Comparison of ENCODE assay signal across 3 cellular contexts in genomic region chr9:125375820-125376219, GRCh38.
TF ChIP-seq lines count a peak whose summit lies in the region.

No MANE protein-coding gene starts in this region.

TF ChIP-seq in HepG2, 621 proteins besides CTCF, POLR2A, EP300 and RAD21:
- TF ChIP-seq MLX (CRISPR knock-in tag; IDR thresholded peaks at IDR 0.05) (no peak), CREB1 (IDR thresholded peaks at IDR 0.05) (peak; percentile 94), CREB1 (CRISPR knock-in tag; IDR thresholded peaks at IDR 0.05) (no peak), ATF7 (IDR thresholded peaks at IDR 0.05) (peak; percentile 66), ATF7 (CRISPR knock-in tag; IDR thresholded peaks at IDR 0.05) (no peak), SIN3B (IDR thresholded peaks at IDR 0.05; ENCODE audit: low read length) (no peak)

TF ChIP-seq in H1, 55 proteins besides CTCF, POLR2A, EP300 and RAD21:
- no peak for TF ChIP-seq USF2 (IDR thresholded peaks at IDR 0.05; ENCODE audit: low read length)
- TF ChIP-seq SUZ12 (IDR thresholded peaks at IDR 0.05; ENCODE audit: low read length): no peak
- TF ChIP-seq MAFK (IDR thresholded peaks at IDR 0.05; ENCODE audit: low read depth, low read length): no peak
- TF ChIP-seq TCF12 (IDR thresholded peaks at IDR 0.05; ENCODE audit: low read depth, low read length): no peak
- TF ChIP-seq SP1 (IDR thresholded peaks at IDR 0.05; ENCODE audit: low read depth, low read length): no peak
- TF ChIP-seq RBBP5 (IDR thresholded peaks at IDR 0.05; ENCODE audit: borderline replicate concordance, low read depth, low read length): no peak
- TF ChIP-seq RXRA (IDR thresholded peaks at IDR 0.05; ENCODE audit: insufficient read depth, low read depth, low read length): no peak
- TF ChIP-seq ASH2L (IDR thresholded peaks at IDR 0.05; ENCODE audit: low read length): no peak

TF ChIP-seq in SK-N-SH, 30 proteins besides CTCF, POLR2A, EP300 and RAD21:
- no peak for TF ChIP-seq EZH2phosphoT487 (IDR thresholded peaks at IDR 0.05; ENCODE audit: borderline replicate concordance, low read depth)
- TF ChIP-seq USF2 (IDR thresholded peaks at IDR 0.05; ENCODE audit: borderline replicate concordance, low read depth, low read length): no peak
- TF ChIP-seq FOXM1 (IDR thresholded peaks at IDR 0.05; ENCODE audit: low read depth): no peak
- TF ChIP-seq FOSL2 (IDR thresholded peaks at IDR 0.05; ENCODE audit: borderline replicate concordance, low read depth): no peak
- TF ChIP-seq YY1 (IDR thresholded peaks at IDR 0.05; ENCODE audit: low read depth): no peak
- no peak for TF ChIP-seq TEAD4 (IDR thresholded peaks at IDR 0.05; ENCODE audit: borderline replicate concordance, insufficient read depth)
- no peak for TF ChIP-seq ELF1 (IDR thresholded peaks at IDR 0.05)
- no peak for TF ChIP-seq CHD2 (IDR thresholded peaks at IDR 0.05; ENCODE audit: low read length, partially characterized antibody)
- TF ChIP-seq MXI1 (IDR thresholded peaks at IDR 0.05; ENCODE audit: low read depth, low read length): no peak
- no peak for TF ChIP-seq RFX5 (IDR thresholded peaks at IDR 0.05; ENCODE audit: low read length)
- TF ChIP-seq RCOR1 (IDR thresholded peaks at IDR 0.05; ENCODE audit: low read length): no peak
- no peak for TF ChIP-seq RXRA (IDR thresholded peaks at IDR 0.05; ENCODE audit: borderline replicate concordance, low read depth)
TF ChIP-seq in SK-N-SH: peak in this region for 0.
